9 cellular contexts compared by ENCODE assay signal in genomic region chrX:52995135-52995973, GRCh38. TPM values are rescaled to one million over a fixed set of nuclear protein-coding genes. Genes with fewer than 3 reads are reported as not detected.
DNase-seq lines count a peak whose midpoint lies in the region; ATAC-seq and TF ChIP-seq lines count a peak whose summit lies in the region.
"Had no signal": no experiment of that assay in that cellular context is flagged by ENCODE, and none has a peak within 500 bp of the region (broad histone marks: within the 10 kb centered on the region; RNA-seq: fewer than 3 reads in every experiment).

No MANE protein-coding gene starts in this region.

- no peaks in the 10 kb centered on the region for H3K9me3 ChIP-seq in spleen

- intact Hi-C loops in spleen (cut with DNase I; ENCODE audit: low total_unique reads) = no loop called here

- ATAC-seq in GM18907 (IDR thresholded peaks at IDR 0.05; ENCODE audit: unreplicated experiment) (peak; percentile 96), HG03159 (IDR thresholded peaks at IDR 0.05; ENCODE audit: unreplicated experiment) (peak; percentile 97), WTC11 (peak; percentile 98)

- peaks cover 17% of the 10 kb centered on the region for H3K27me3 Mint-ChIP-seq in WTC11 (ENCODE audit: low read depth)

- peak overlapping the region; percentile 96 for H3K27ac Mint-ChIP-seq in WTC11

- POLR2A ChIA-PET in WTC11 (lab: Charles Lee) = interaction anchor here (1.0 to 1.4 kb wide), 2 partner anchors 75 to 93 kb away, joined by 3 read pairs; no protein-coding TSS in a partner anchor

- H3K27me3 ChIP-seq in spleen (replicated peaks in 1 of 7) = peaks cover 0 to 14% (median 0%) of the 10 kb centered on the region in 7 donors

- no peak for TF ChIP-seq POLR2A in spleen (IDR thresholded peaks at IDR 0.05)

- DNase-seq in AG08395 (ENCODE audit: low spot score) = peak; percentile 90
- peak; percentile 99 for DNase-seq in NCI-H2227 (lab: John Stamatoyannopoulos, UW; ENCODE audit: unreplicated experiment)
- DNase-seq in WTC11 (ENCODE audit: low spot score) = peak; percentile 91
- peak; percentile 47 to 97 (median 88) for DNase-seq in caudate nucleus (lab: John Stamatoyannopoulos, UW)
- peak; percentile 89 for DNase-seq in inferior parietal cortex (ENCODE audit: extremely low spot score)
- peak; percentile 94 for DNase-seq in spleen

- H3K27ac ChIP-seq in caudate nucleus (ENCODE audit: low read depth, low read length) = peak overlapping the region; percentile 97
- H3K27ac ChIP-seq in spleen = peak overlapping the region; percentile 75 to 92 (median 90)

- peaks cover 13% of the 10 kb centered on the region for H3K4me1 Mint-ChIP-seq in WTC11

- no peaks in the 10 kb centered on the region for H3K36me3 ChIP-seq in spleen

- TF ChIP-seq CTCF in WTC11 (IDR thresholded peaks at IDR 0.05) = peak; percentile 25; the same call in 1 of the 2 replicates
- peak; percentile 35 to 87 (median 74) for TF ChIP-seq CTCF in spleen (IDR thresholded peaks at IDR 0.05 in 8 of 11, conservative IDR thresholded peaks at IDR 0.05 in 3 of 11)

- H3K4me3 Mint-ChIP-seq in WTC11 = peak overlapping the region; percentile 90

- H3K36me3 Mint-ChIP-seq in WTC11 = no peaks in the 10 kb centered on the region

- peaks cover 0 to 24% (median 14%) of the 10 kb centered on the region in 6 donors for H3K4me1 ChIP-seq in spleen

- CTCF ChIA-PET in WTC11 (lab: Charles Lee) = interaction anchor here (0.5 to 1.8 kb wide), 14 partner anchors 8 to 388 kb away, joined by 3 to 10 read pairs (median 4); no protein-coding TSS in a partner anchor

- H3K4me3 ChIP-seq in spleen = peak overlapping the region; percentile 35 to 70 (median 44)

- 0 to 45% (median 1%) methylated on average over 27 to 45 of the region's 45 CpGs for WGBS in spleen, 5 donors

- H3K9me3 Mint-ChIP-seq in WTC11 = no peaks in the 10 kb centered on the region

TF ChIP-seq in WTC11, 78 proteins besides CTCF, POLR2A, EP300 and RAD21:
- TF ChIP-seq NFE2L1 (CRISPR knock-in tag; IDR thresholded peaks at IDR 0.05) = no peak
- no peak for TF ChIP-seq ERG (CRISPR knock-in tag; IDR thresholded peaks at IDR 0.05)
- TF ChIP-seq NR2C2 (CRISPR knock-in tag; IDR thresholded peaks at IDR 0.05) = peak; percentile 74
- TF ChIP-seq GABPB1 (CRISPR knock-in tag; IDR thresholded peaks at IDR 0.05) = peak; percentile 38; the same call in 1 of the 2 replicates
- TF ChIP-seq FOXJ3 (CRISPR knock-in tag; IDR thresholded peaks at IDR 0.05; ENCODE audit: borderline replicate concordance) = no peak
- TF ChIP-seq TEAD1 (CRISPR knock-in tag; IDR thresholded peaks at IDR 0.05) = no peak
- TF ChIP-seq ZMAT4 (CRISPR knock-in tag; IDR thresholded peaks at IDR 0.05) = no peak
- peak; percentile 48 for TF ChIP-seq NFYB (CRISPR knock-in tag; conservative IDR thresholded peaks at IDR 0.05; ENCODE audit: low read depth)
- TF ChIP-seq KAT7 (CRISPR knock-in tag; IDR thresholded peaks at IDR 0.05; ENCODE audit: borderline replicate concordance) = no peak
- TF ChIP-seq SP1 (CRISPR knock-in tag; conservative IDR thresholded peaks at IDR 0.05) = peak; percentile 40; the same call in 1 of the 2 replicates

RNA-seq across cellular contexts. Expression of gene FAM156A, which starts 37.0 kb away (rescaled TPM):
- total RNA-seq in WTC11 (2021) (14.0 to 15.4 TPM (median 15.3 TPM) in 3 replicates), spleen (10 to 100 TPM; 18.3 to 29.7 (median 25.9) TPM)
- 10 to 100 TPM in 2 of 3 donors, 1 to 10 TPM in 1; 9.0 to 15.1 (median 10.5) TPM for polyA plus RNA-seq in spleen

RNA-seq across cellular contexts. Expression of gene GPR173, which starts 53.2 kb away (rescaled TPM):
- 7.3 to 11.0 TPM (median 9.3 TPM) in 3 replicates for total RNA-seq in WTC11 (2021)
- 1 to 10 TPM; 1.8 to 4.4 (median 2.8) TPM for total RNA-seq in spleen
- polyA plus RNA-seq in spleen = 1 to 10 TPM in 1 of 3 donors, under 1 TPM in 2; 0.44 to 1.1 (median 0.83) TPM
- total RNA-seq: T-helper 2 cell treated with Interferon-gamma antibody and Interleukin-4, amounts not matched to agents 100 ng/mL and 5 ng/mL, for 36 hours had no signal

Comparison
In these comparisons a context has a peak if more than half of its experiments do, and no peak if none do; other contexts are left out.
1. Peak in every context shown above with its lines: DNase-seq, ATAC-seq, H3K4me3 ChIP-seq and H3K27ac ChIP-seq.